In the genomic region with DNA sequence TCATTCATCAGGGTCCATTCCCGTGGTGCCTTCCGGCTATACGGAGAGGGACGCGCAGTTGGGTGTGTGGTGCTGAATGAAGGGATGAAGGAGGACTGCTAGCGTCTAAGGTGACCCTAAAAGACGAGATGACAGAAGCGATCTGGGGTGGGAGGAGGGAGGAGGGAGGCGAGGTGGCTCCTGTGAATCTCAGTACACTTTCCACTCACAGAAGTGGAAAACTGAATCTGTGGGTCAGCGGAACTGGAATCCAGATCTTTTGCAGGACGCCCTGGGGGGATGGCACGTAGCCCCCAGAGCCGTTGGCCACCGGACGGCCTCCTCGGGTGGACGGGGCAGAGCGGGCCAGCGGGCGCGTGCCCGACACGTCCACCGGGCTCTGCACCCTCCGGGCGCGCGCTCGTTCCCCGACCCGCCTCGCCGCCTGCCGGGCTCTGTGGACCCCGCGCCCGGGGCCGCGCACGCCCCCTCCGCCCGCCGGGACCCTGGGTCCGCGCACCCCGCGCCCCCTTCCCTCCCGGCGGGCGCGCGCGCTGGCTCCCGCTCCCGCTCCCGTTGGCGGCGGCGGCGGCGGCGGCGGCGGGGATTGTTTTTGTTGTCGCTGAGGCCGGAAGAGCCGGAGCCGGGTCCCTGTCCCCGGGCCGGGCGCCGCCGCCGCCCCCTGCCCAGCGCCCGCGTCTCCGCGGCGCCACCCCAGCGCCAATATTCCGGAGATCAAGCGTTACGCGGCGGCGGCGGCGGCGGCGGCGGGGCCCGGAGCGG, we compare ENCODE assay signal across 1 cellular context.
A peak's percentile ranks its signal among the peaks of the same experiment; 100 is the strongest.
TF ChIP-seq lines count a peak whose summit lies in the region.

Gene AGO4, plus strand, starts transcription at position 403 of the 762 bp plus-strand sequence. CDS start 401 bp downstream, outside the sequence.

TF ChIP-seq in HepG2, 621 proteins besides CTCF, POLR2A, EP300 and RAD21 (continued from another document and continues in another):
- TF ChIP-seq, protein P1, sequence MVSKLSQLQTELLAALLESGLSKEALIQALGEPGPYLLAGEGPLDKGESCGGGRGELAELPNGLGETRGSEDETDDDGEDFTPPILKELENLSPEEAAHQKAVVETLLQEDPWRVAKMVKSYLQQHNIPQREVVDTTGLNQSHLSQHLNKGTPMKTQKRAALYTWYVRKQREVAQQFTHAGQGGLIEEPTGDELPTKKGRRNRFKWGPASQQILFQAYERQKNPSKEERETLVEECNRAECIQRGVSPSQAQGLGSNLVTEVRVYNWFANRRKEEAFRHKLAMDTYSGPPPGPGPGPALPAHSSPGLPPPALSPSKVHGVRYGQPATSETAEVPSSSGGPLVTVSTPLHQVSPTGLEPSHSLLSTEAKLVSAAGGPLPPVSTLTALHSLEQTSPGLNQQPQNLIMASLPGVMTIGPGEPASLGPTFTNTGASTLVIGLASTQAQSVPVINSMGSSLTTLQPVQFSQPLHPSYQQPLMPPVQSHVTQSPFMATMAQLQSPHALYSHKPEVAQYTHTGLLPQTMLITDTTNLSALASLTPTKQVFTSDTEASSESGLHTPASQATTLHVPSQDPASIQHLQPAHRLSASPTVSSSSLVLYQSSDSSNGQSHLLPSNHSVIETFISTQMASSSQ (IDR thresholded peaks at IDR 0.05; ENCODE audit: low read depth), result no peak
- TF ChIP-seq, protein P1 (CRISPR knock-in tag; IDR thresholded peaks at IDR 0.05; ENCODE audit: borderline replicate concordance), result no peak
- no peak for TF ChIP-seq PAF1 (CRISPR knock-in tag; IDR thresholded peaks at IDR 0.05)
- no peak for TF ChIP-seq SP140L (CRISPR knock-in tag; IDR thresholded peaks at IDR 0.05; ENCODE audit: borderline replicate concordance)
- TF ChIP-seq ZNF17 (CRISPR knock-in tag; IDR thresholded peaks at IDR 0.05), result no peak
- TF ChIP-seq, protein P2, sequence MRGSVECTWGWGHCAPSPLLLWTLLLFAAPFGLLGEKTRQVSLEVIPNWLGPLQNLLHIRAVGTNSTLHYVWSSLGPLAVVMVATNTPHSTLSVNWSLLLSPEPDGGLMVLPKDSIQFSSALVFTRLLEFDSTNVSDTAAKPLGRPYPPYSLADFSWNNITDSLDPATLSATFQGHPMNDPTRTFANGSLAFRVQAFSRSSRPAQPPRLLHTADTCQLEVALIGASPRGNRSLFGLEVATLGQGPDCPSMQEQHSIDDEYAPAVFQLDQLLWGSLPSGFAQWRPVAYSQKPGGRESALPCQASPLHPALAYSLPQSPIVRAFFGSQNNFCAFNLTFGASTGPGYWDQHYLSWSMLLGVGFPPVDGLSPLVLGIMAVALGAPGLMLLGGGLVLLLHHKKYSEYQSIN (CRISPR knock-in tag; IDR thresholded peaks at IDR 0.05; ENCODE audit: borderline replicate concordance), result no peak
- TF ChIP-seq ZNF407 (CRISPR knock-in tag; IDR thresholded peaks at IDR 0.05; ENCODE audit: not compliant biosample characterization), result no peak
- TF ChIP-seq ZNF788 (CRISPR knock-in tag; IDR thresholded peaks at IDR 0.05; ENCODE audit: borderline replicate concordance), result no peak
- no peak for TF ChIP-seq ZNF382 (CRISPR knock-in tag; IDR thresholded peaks at IDR 0.05; ENCODE audit: borderline replicate concordance)
- TF ChIP-seq, protein P3, sequence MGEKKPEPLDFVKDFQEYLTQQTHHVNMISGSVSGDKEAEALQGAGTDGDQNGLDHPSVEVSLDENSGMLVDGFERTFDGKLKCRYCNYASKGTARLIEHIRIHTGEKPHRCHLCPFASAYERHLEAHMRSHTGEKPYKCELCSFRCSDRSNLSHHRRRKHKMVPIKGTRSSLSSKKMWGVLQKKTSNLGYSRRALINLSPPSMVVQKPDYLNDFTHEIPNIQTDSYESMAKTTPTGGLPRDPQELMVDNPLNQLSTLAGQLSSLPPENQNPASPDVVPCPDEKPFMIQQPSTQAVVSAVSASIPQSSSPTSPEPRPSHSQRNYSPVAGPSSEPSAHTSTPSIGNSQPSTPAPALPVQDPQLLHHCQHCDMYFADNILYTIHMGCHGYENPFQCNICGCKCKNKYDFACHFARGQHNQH (CRISPR knock-in tag; IDR thresholded peaks at IDR 0.05), result no peak
- TF ChIP-seq, protein P4, sequence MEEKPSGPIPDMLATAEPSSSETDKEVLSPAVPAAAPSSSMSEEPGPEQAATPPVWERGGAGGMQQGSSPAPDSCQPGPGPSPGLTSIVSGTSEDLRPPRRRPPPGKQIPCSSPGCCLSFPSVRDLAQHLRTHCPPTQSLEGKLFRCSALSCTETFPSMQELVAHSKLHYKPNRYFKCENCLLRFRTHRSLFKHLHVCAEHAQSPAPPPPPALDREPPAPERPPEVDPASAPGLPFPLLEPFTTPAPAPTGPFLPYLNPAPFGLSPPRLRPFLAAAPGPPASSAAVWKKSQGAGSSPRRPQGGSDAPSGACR (CRISPR knock-in tag; IDR thresholded peaks at IDR 0.05), result no peak
- no peak for TF ChIP-seq TIGD3 (CRISPR knock-in tag; IDR thresholded peaks at IDR 0.05; ENCODE audit: borderline replicate concordance)
- TF ChIP-seq DMAP1 (CRISPR knock-in tag; IDR thresholded peaks at IDR 0.05), result no peak
- no peak for TF ChIP-seq USF2 (IDR thresholded peaks at IDR 0.05; ENCODE audit: low read depth, low read length)
- TF ChIP-seq USF2 (CRISPR knock-in tag; IDR thresholded peaks at IDR 0.05; ENCODE audit: borderline replicate concordance), result no peak
- TF ChIP-seq EED (CRISPR knock-in tag; IDR thresholded peaks at IDR 0.05), result no peak
- TF ChIP-seq EZH2 (conservative IDR thresholded peaks at IDR 0.05; ENCODE audit: low read depth, low read length), result no peak
- 0 out of 2 replicates have a peak, but pooled peaks have one; percentile 54 for TF ChIP-seq FUBP1 (CRISPR knock-in tag; IDR thresholded peaks at IDR 0.05; ENCODE audit: borderline replicate concordance)
- TF ChIP-seq KLF11 (CRISPR knock-in tag; IDR thresholded peaks at IDR 0.05), result no peak
- TF ChIP-seq SPEN (CRISPR knock-in tag; IDR thresholded peaks at IDR 0.05; ENCODE audit: low read depth), result no peak
- TF ChIP-seq GATAD2A (CRISPR knock-in tag; IDR thresholded peaks at IDR 0.05), result 0 out of 2 replicates have a peak, but pooled peaks have one; percentile 28
- TF ChIP-seq ZBTB38 (CRISPR knock-in tag; IDR thresholded peaks at IDR 0.05), result peak; percentile 58; the same call in 1 of the 2 replicates
- peak; percentile 33; the same call in 1 of the 2 replicates for TF ChIP-seq ZFX (CRISPR knock-in tag; IDR thresholded peaks at IDR 0.05; ENCODE audit: low read depth)
- TF ChIP-seq, protein P5, sequence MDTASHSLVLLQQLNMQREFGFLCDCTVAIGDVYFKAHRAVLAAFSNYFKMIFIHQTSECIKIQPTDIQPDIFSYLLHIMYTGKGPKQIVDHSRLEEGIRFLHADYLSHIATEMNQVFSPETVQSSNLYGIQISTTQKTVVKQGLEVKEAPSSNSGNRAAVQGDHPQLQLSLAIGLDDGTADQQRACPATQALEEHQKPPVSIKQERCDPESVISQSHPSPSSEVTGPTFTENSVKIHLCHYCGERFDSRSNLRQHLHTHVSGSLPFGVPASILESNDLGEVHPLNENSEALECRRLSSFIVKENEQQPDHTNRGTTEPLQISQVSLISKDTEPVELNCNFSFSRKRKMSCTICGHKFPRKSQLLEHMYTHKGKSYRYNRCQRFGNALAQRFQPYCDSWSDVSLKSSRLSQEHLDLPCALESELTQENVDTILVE (CRISPR knock-in tag; IDR thresholded peaks at IDR 0.05), result 0 out of 2 replicates have a peak, but pooled peaks have one; percentile 13
- TF ChIP-seq ATRX (CRISPR knock-in tag; IDR thresholded peaks at IDR 0.05; ENCODE audit: borderline replicate concordance), result no peak
